ENCODE assay signal across 8 cellular contexts in genomic region chr5:16552666-16553343, GRCh38.
DNase-seq lines count a peak whose midpoint lies in the region; ATAC-seq and TF ChIP-seq lines count a peak whose summit lies in the region.

No MANE protein-coding gene starts in this region.

- H3K4me1 ChIP-seq in Panc1 (ENCODE audit: control insufficient read depth, insufficient read depth, low read length): no peaks in the 10 kb centered on the region

- H3K27ac ChIP-seq in Panc1 (ENCODE audit: low read length): no peak overlapping the region

- no TSS peak for BruUV-seq in Panc1 (replicated peaks; lab: Mats Ljungman, UMichigan)

- no peak overlapping the region for H3K4me3 ChIP-seq in Panc1 (ENCODE audit: low read depth in 2 of 2, low read length in 2 of 2)

- intact Hi-C loops in Panc1 (cut with micrococcal nuclease; ENCODE audit: unreplicated experiment): loop anchor here (1.0 kb wide), 1 partner anchor 64 kb away; no protein-coding TSS in a partner anchor
- intact Hi-C loops in posterior vena cava (cut with DNase I): loop anchor here in 1 of 2 donors (10.0 kb wide), 1 partner anchor 58 kb away; no protein-coding TSS in a partner anchor

- peak; percentile 92 for TF ChIP-seq CTCF in Panc1 (IDR thresholded peaks at IDR 0.05)

- POLR2A ChIA-PET in Panc1 (lab: Charles Lee): no interaction called here

- no peaks in the 10 kb centered on the region for H3K9me3 ChIP-seq in Panc1 (ENCODE audit: control insufficient read depth, insufficient read depth, low read depth, low read length)

- no peaks in the 10 kb centered on the region for H3K27me3 ChIP-seq in Panc1 (ENCODE audit: control insufficient read depth, insufficient read depth, low read length)

- no peaks in the 10 kb centered on the region for H3K36me3 ChIP-seq in Panc1 (ENCODE audit: control insufficient read depth, insufficient read depth, low read length)

- DNase-seq in DMS 273 treated with DMSO at 0.1 percent for 48 hours (lab: John Stamatoyannopoulos, UW) (peak; percentile 50), Panc1 (ENCODE audit: low read depth, low spot score) (no peak), glomerular endothelial cell (ENCODE audit: extremely low read depth, low read depth, low spot score) (peak; percentile 12), posterior vena cava (ENCODE audit: low spot score) (peak; percentile 89), NCI-H2196 treated with DMSO at 0.1 percent for 48 hours (lab: John Stamatoyannopoulos, UW; ENCODE audit: unreplicated experiment) (no peak)
- peak; percentile 17 for DNase-seq in activated gamma-delta T cell treated with anti-CD3 and anti-CD28 coated beads, Interleukin-2, amount 50 U/mL, for 16 hours (ENCODE audit: low read depth)

- peak; percentile 91 for ATAC-seq in GM19468 (IDR thresholded peaks at IDR 0.05; ENCODE audit: extremely low read depth, unreplicated experiment)
- ATAC-seq in HG03469 (IDR thresholded peaks at IDR 0.05; ENCODE audit: unreplicated experiment): peak; percentile 79
- ATAC-seq in Panc1: peak; percentile 91

- in situ Hi-C loops in Panc1 (cut with HindIII; ENCODE audit: low pct_unique_long_range_greater_than_20kb, low sequenced_read_pairs): no loop called here

- CTCF ChIA-PET in Panc1 (lab: Charles Lee): interaction anchor here (0.6 to 1.2 kb wide), 2 partner anchors 63 to 110 kb away, joined by 3 read pairs; no protein-coding TSS in a partner anchor

Comparison
In these comparisons a context has a peak if more than half of its experiments do, and no peak if none do; other contexts are left out.
1. DNase-seq: peak in DMS 273 treated with DMSO at 0.1 percent for 48 hours (single experiment), activated gamma-delta T cell treated with anti-CD3 and anti-CD28 coated beads, Interleukin-2, amount 50 U/mL, for 16 hours (single experiment), glomerular endothelial cell (single experiment) and posterior vena cava (single experiment); none in Panc1 (single experiment) and NCI-H2196 treated with DMSO at 0.1 percent for 48 hours (single experiment).
2. Peak in every context shown above with its lines, with median percentiles within 50 percentile points of each other: ATAC-seq.